Comparison of ENCODE assay signal across 20 cellular contexts in genomic region chr3:82940124-82940523, GRCh38.
"Had no signal": no experiment of that assay in that cellular context is flagged by ENCODE, and none has a peak within 500 bp of the region (broad histone marks: within the 10 kb centered on the region; RNA-seq: fewer than 3 reads in every experiment).

No MANE protein-coding gene starts in this region.

- H3K36me3 Mint-ChIP-seq: brain; memory B cell; naive thymus-derived CD4-positive, alpha-beta T cell had no signal

- H3K9me3 ChIP-seq: colonic mucosa, neutrophil had no signal

- H3K9me3 Mint-ChIP-seq: activated CD4-positive, alpha-beta T cell treated with anti-CD3 and anti-CD28 coated beads, Interleukin-2, amount 10 ng/mL, durations not matched to agents 24 days and 14 days had no signal

- H3K4me3 ChIP-seq: colonic mucosa, hepatocyte, tibial artery, uterus had no signal

- H3K4me3 Mint-ChIP-seq: activated CD4-positive, alpha-beta T cell treated with anti-CD3 and anti-CD28 coated beads, Interleukin-2, amount 10 ng/mL, durations not matched to agents 24 days and 14 days; brain; endodermal cell; memory B cell; naive thymus-derived CD4-positive, alpha-beta T cell; T-helper 2 cell treated with Interferon-gamma antibody and Interleukin-4, amounts not matched to agents 5 μg/mL and 100 μg/mL, for 36 hours; WTC11 had no signal

- H3K36me3 ChIP-seq: colonic mucosa, neutrophil, tibial artery, uterus had no signal

- H3K4me1 Mint-ChIP-seq: activated CD4-positive, alpha-beta T cell treated with anti-CD3 and anti-CD28 coated beads, Interleukin-2, amount 10 ng/mL, durations not matched to agents 24 days and 14 days; brain; endodermal cell; memory B cell; naive thymus-derived CD4-positive, alpha-beta T cell; WTC11 had no signal

- H3K4me1 ChIP-seq: colonic mucosa, parathyroid adenoma, uterus had no signal

- ATAC-seq: naive thymus-derived CD4-positive, alpha-beta T cell; stimulated activated naive CD8-positive, alpha-beta T cell treated with anti-CD3 and anti-CD28 coated beads, Interleukin-15, Interleukin-2, amounts not matched to agents 100 U/mL and 50 U/mL, for 24 hours; WTC11 had no signal

- H3K27me3 ChIP-seq: colonic mucosa, hepatocyte, neutrophil, tibial artery, uterus had no signal

- H3K27me3 Mint-ChIP-seq: activated CD4-positive, alpha-beta T cell treated with anti-CD3 and anti-CD28 coated beads, Interleukin-2, amount 10 ng/mL, durations not matched to agents 24 days and 14 days; brain; memory B cell; naive thymus-derived CD4-positive, alpha-beta T cell had no signal

- H3K27ac Mint-ChIP-seq: activated CD4-positive, alpha-beta T cell treated with anti-CD3 and anti-CD28 coated beads, Interleukin-2, amount 10 ng/mL, durations not matched to agents 24 days and 14 days; brain; endodermal cell; memory B cell; naive thymus-derived CD4-positive, alpha-beta T cell; T-helper 2 cell treated with Interferon-gamma antibody and Interleukin-4, amounts not matched to agents 5 μg/mL and 100 μg/mL, for 36 hours; WTC11 had no signal

- DNase-seq: activated CD4-positive, alpha-beta T cell treated with anti-CD3 and anti-CD28 coated beads, Interleukin-2, amount 10 ng/mL, durations not matched to agents 24 days and 14 days; activated CD8-positive, alpha-beta memory T cell treated with anti-CD3 and anti-CD28 coated beads for 24 hours; activated naive CD4-positive, alpha-beta T cell treated with Interleukin-2 at 50 U/mL for 16 hours; central memory CD4-positive, alpha-beta T cell; colonic mucosa; endodermal cell; foreskin fibroblast; naive thymus-derived CD4-positive, alpha-beta T cell; stimulated activated naive CD8-positive, alpha-beta T cell treated with anti-CD3 and anti-CD28 coated beads, Interleukin-15, Interleukin-2, amounts not matched to agents 100 U/mL and 50 U/mL, for 24 hours; substantia nigra had no signal

- H3K27ac ChIP-seq: colonic mucosa, epithelial cell of prostate, hepatocyte, neutrophil, parathyroid adenoma, tibial artery, uterus had no signal
